8 cellular contexts compared by ENCODE assay signal in genomic region chr12:127125607-127126259, GRCh38.
DNase-seq lines count a peak whose midpoint lies in the region; ATAC-seq and TF ChIP-seq lines count a peak whose summit lies in the region.
"Had no signal": no experiment of that assay in that cellular context is flagged by ENCODE, and none has a peak within 500 bp of the region (broad histone marks: within the 10 kb centered on the region; RNA-seq: fewer than 3 reads in every experiment).

No MANE protein-coding gene starts in this region.

- no peak overlapping the region for H4K91ac ChIP-seq in neuronal stem cell (ENCODE audit: low read depth, low read length, poor library complexity)

- H3K27me3 ChIP-seq in PC-3 (ENCODE audit: low read length), result no peaks in the 10 kb centered on the region
- no peaks in the 10 kb centered on the region for H3K27me3 ChIP-seq in neuronal stem cell (ENCODE audit: control insufficient read depth in 3 of 3, insufficient read depth in 3 of 3, low read depth in 1 of 3, low read length in 3 of 3)
- H3K27me3 ChIP-seq: pancreas had no signal

- ATAC-seq in GM18867 (IDR thresholded peaks at IDR 0.05; ENCODE audit: unreplicated experiment) (peak; percentile 85), HG02571 (IDR thresholded peaks at IDR 0.05; ENCODE audit: unreplicated experiment) (peak; percentile 85), PC-3 (peak; percentile 90)

- H2BK12ac ChIP-seq in neuronal stem cell (ENCODE audit: low read length), result no peak overlapping the region

- H2AFZ ChIP-seq in PC-3 (ENCODE audit: low read length), result peak overlapping the region; percentile 7; the same call in 1 of the 2 replicates
- no peak overlapping the region for H2AFZ ChIP-seq in neuronal stem cell (ENCODE audit: low read length)

- CTCF ChIA-PET in PC-3 (lab: Charles Lee), result no interaction called here

- H3F3A ChIP-seq in PC-3 (ENCODE audit: low read length, unreplicated experiment), result peaks cover 8% of the 10 kb centered on the region

- H3K14ac ChIP-seq in neuronal stem cell (ENCODE audit: low read length), result no peak overlapping the region

- no peak overlapping the region for H3K23ac ChIP-seq in neuronal stem cell (ENCODE audit: low read depth, low read length, poor library complexity)

- POLR2A ChIA-PET in PC-3 (lab: Charles Lee; ENCODE audit: unreplicated experiment), result no interaction called here

- no peak overlapping the region for H2AK5ac ChIP-seq in neuronal stem cell (ENCODE audit: low read depth, low read length)

- no peak overlapping the region for H3K4ac ChIP-seq in neuronal stem cell (ENCODE audit: low read length)

- H3K27ac ChIP-seq in PC-3 (ENCODE audit: low read length), result peak overlapping the region; percentile 93
- no peak overlapping the region for H3K27ac ChIP-seq in neuronal stem cell (replicated peaks; ENCODE audit: low read length)
- H3K27ac ChIP-seq: pancreas had no signal

- no peak overlapping the region for H3K18ac ChIP-seq in neuronal stem cell (ENCODE audit: low read length)

- no TSS peak for BruUV-seq in PC-3 (replicated peaks; lab: Mats Ljungman, UMichigan)

- TF ChIP-seq CTCF in PC-3 (conservative IDR thresholded peaks at IDR 0.05; ENCODE audit: low read depth, low read length) (0 out of 2 replicates have a peak, but pooled peaks have one; percentile 14), fibroblast of the aortic adventitia (IDR thresholded peaks at IDR 0.05; ENCODE audit: insufficient read depth, low read length) (no peak)

- no CpG with 5 or more reads among the region's 3 CpGs for WGBS in neuronal stem cell (ENCODE audit: extremely low coverage in 2 of 2, insufficient read length in 2 of 2, insufficient replicate concordance in 1 of 2), 2 donors

- no peak overlapping the region for H4K8ac ChIP-seq in neuronal stem cell (ENCODE audit: low read depth, low read length)

- intact Hi-C loops in PC-3 (cut with micrococcal nuclease), result loop anchor here (2.0 to 5.0 kb wide), 5 partner anchors 17 to 147 kb away; no protein-coding TSS in a partner anchor

- no peak overlapping the region for H2BK15ac ChIP-seq in neuronal stem cell (ENCODE audit: low read length)

- peak overlapping the region; percentile 74 for H3K4me2 ChIP-seq in PC-3 (ENCODE audit: low read length)
- H3K4me2 ChIP-seq in neuronal stem cell (ENCODE audit: insufficient read depth, low read length, poor library complexity, severe bottlenecking), result no peak overlapping the region

- H3K4me3 ChIP-seq in PC-3 (ENCODE audit: low read length) (peak overlapping the region; percentile 20; the same call in 1 of the 2 replicates), fibroblast of the aortic adventitia (ENCODE audit: low read depth, low read length) (no peak overlapping the region), neuronal stem cell (ENCODE audit: low read length in 2 of 2) (no peak overlapping the region)
- H3K4me3 ChIP-seq: pancreas had no signal

- H3K36me3 ChIP-seq in PC-3 (ENCODE audit: low read depth, low read length) (no peaks in the 10 kb centered on the region), neuronal stem cell (replicated peaks in 1 of 2; ENCODE audit: control insufficient read depth in 2 of 2, insufficient read depth in 2 of 2, low read length in 2 of 2) (no peaks in the 10 kb centered on the region)
- H3K36me3 ChIP-seq: pancreas had no signal

- H3K9me3 ChIP-seq in PC-3 (ENCODE audit: low read length) (no peaks in the 10 kb centered on the region), neuronal stem cell (replicated peaks in 1 of 2; ENCODE audit: control insufficient read depth in 2 of 2, insufficient read depth in 1 of 2, low read depth in 1 of 2, low read length in 2 of 2) (no peaks in the 10 kb centered on the region)
- H3K9me3 ChIP-seq: pancreas had no signal

- H3K4me1 ChIP-seq in PC-3 (ENCODE audit: insufficient read depth, low read length) (peaks cover 37% of the 10 kb centered on the region), neuronal stem cell (ENCODE audit: control insufficient read depth in 2 of 2, insufficient read depth in 1 of 2, low read depth in 1 of 2, low read length in 2 of 2) (no peaks in the 10 kb centered on the region)
- H3K4me1 ChIP-seq: pancreas had no signal

- H3K79me2 ChIP-seq in PC-3 (ENCODE audit: low read length), result no peaks in the 10 kb centered on the region

- DNase-seq in PC-3 (peak; percentile 99), fibroblast of the aortic adventitia (ENCODE audit: low read depth) (peak; percentile 72), cerebellar cortex (ENCODE audit: low spot score) (no peak), neuronal stem cell (ENCODE audit: low spot score) (no peak), NCI-H2227 treated with DMSO at 0.1 percent for 48 hours (lab: John Stamatoyannopoulos, UW) (no peak)
- DNase-seq: pancreas had no signal

- no peaks in the 10 kb centered on the region for H3K9me2 ChIP-seq in PC-3 (replicated peaks; ENCODE audit: low read length)

- no peak overlapping the region for H2BK5ac ChIP-seq in neuronal stem cell (ENCODE audit: low read length)

- peak overlapping the region; percentile 66 for H3K9ac ChIP-seq in PC-3 (ENCODE audit: low read length)
- H3K9ac ChIP-seq in neuronal stem cell (ENCODE audit: low read depth, low read length, poor library complexity), result no peak overlapping the region

- H4K20me1 ChIP-seq in PC-3 (ENCODE audit: low read length), result no peaks in the 10 kb centered on the region

- no peak overlapping the region for H2BK120ac ChIP-seq in neuronal stem cell (ENCODE audit: low read depth, low read length)

- H3K79me1 ChIP-seq in neuronal stem cell (ENCODE audit: low read depth, low read length), result no peaks in the 10 kb centered on the region

Comparison
In these comparisons a context has a peak if more than half of its experiments do, and no peak if none do; other contexts are left out.
1. DNase-seq: peak in PC-3 (single experiment) and fibroblast of the aortic adventitia (single experiment); none in cerebellar cortex (single experiment), neuronal stem cell (single experiment) and NCI-H2227 treated with DMSO at 0.1 percent for 48 hours (single experiment).
2. Peak in every context shown above with its lines, with median percentiles within 50 percentile points of each other: ATAC-seq.